In genomic region chr5:138874241-138874640, GRCh38 we compare ENCODE assay signal across 16 cellular contexts. TPM values are rescaled to one million over a fixed set of nuclear protein-coding genes. Genes with fewer than 3 reads are reported as not detected.
DNase-seq lines count a peak whose midpoint lies in the region; ATAC-seq and TF ChIP-seq lines count a peak whose summit lies in the region.
"Had no signal": no experiment of that assay in that cellular context is flagged by ENCODE, and none has a peak within 500 bp of the region (broad histone marks: within the 10 kb centered on the region; RNA-seq: fewer than 3 reads in every experiment).

No MANE protein-coding gene starts in this region.

- H3K27ac ChIP-seq in left ventricle myocardium inferior (replicated peaks) (no peak overlapping the region), caudate nucleus (ENCODE audit: low read depth, low read length) (peak overlapping the region; percentile 93)
- H3K27ac ChIP-seq: A549 had no signal

- no peaks in the 10 kb centered on the region for H3K27me3 ChIP-seq in left ventricle myocardium inferior (ENCODE audit: low read depth)
- H3K27me3 ChIP-seq: transverse colon had no signal

- H3K27ac Mint-ChIP-seq in nephron, result peak overlapping the region; percentile 23 to 72 (median 36)
- H3K27ac Mint-ChIP-seq: activated naive CD4-positive, alpha-beta T cell treated with anti-CD3 and anti-CD28 coated beads, Interleukin-2, amount 50 U/mL, for 72 hours had no signal

- peaks cover 66% of the 10 kb centered on the region for H3K4me1 Mint-ChIP-seq in nephron
- peaks cover 12% of the 10 kb centered on the region for H3K4me1 Mint-ChIP-seq in activated T-cell treated with anti-CD3 and anti-CD28 coated beads, Interleukin-2, amount 50 U/mL, for 4 hours (ENCODE audit: low read depth)

- no peak overlapping the region for H3K4me3 ChIP-seq in left ventricle myocardium inferior
- no peak overlapping the region for H3K4me3 ChIP-seq in lower leg skin (ENCODE audit: low read depth, poor library complexity, severe bottlenecking)
- H3K4me3 ChIP-seq: A549, K562 had no signal

- peak overlapping the region; percentile 30 to 68 (median 42) for H3K4me3 Mint-ChIP-seq in nephron
- H3K4me3 Mint-ChIP-seq in activated T-cell treated with anti-CD3 and anti-CD28 coated beads, Interleukin-2, amount 50 U/mL, for 4 hours, result no peak overlapping the region

- peaks cover 15% of the 10 kb centered on the region for H3K36me3 Mint-ChIP-seq in nephron (ENCODE audit: low read depth)
- H3K36me3 Mint-ChIP-seq in activated T-cell treated with anti-CD3 and anti-CD28 coated beads, Interleukin-2, amount 50 U/mL, for 4 hours (ENCODE audit: insufficient read depth), result no peaks in the 10 kb centered on the region
- H3K36me3 Mint-ChIP-seq: activated naive CD4-positive, alpha-beta T cell treated with anti-CD3 and anti-CD28 coated beads, Interleukin-2, amount 50 U/mL, for 72 hours had no signal

- DNase-seq in left ventricle myocardium superior, result no peak
- no peak for DNase-seq in left ventricle myocardium inferior
- peak in 40 of 61 donors; percentile 5 to 63 (median 41) for DNase-seq in caudate nucleus (lab: John Stamatoyannopoulos, UW)
- no peak for DNase-seq in RPMI8226
- DNase-seq in lower leg skin (ENCODE audit: low spot score in 2 of 2), result no peak
- DNase-seq in activated T-cell treated with anti-CD3 and anti-CD28 coated beads, Interleukin-2, amount 50 U/mL, for 4 hours, result no peak
- DNase-seq: activated CD8-positive, alpha-beta memory T cell treated with anti-CD3 and anti-CD28 coated beads for 24 hours; mesendoderm; NCI-H2029 treated with DMSO at 0.1 percent for 48 hours; transverse colon had no signal

- TF ChIP-seq CTCF in left ventricle myocardium inferior (IDR thresholded peaks at IDR 0.05; ENCODE audit: borderline replicate concordance) (no peak), nephron (IDR thresholded peaks at IDR 0.05; ENCODE audit: unreplicated experiment in 3 of 3) (no peak), lower leg skin (IDR thresholded peaks at IDR 0.05) (no peak)

- no peaks in the 10 kb centered on the region for H3K27me3 Mint-ChIP-seq in nephron (ENCODE audit: low read depth)
- H3K27me3 Mint-ChIP-seq in activated T-cell treated with anti-CD3 and anti-CD28 coated beads, Interleukin-2, amount 50 U/mL, for 4 hours (ENCODE audit: low read depth), result peaks cover 10% of the 10 kb centered on the region

- ATAC-seq in left ventricle myocardium superior, result peak; percentile 11
- ATAC-seq in HG03139 (IDR thresholded peaks at IDR 0.05; ENCODE audit: unreplicated experiment), result no peak
- no peak for ATAC-seq in activated T-cell treated with anti-CD3 and anti-CD28 coated beads, Interleukin-2, amount 50 U/mL, for 4 hours
- ATAC-seq: A549; activated naive CD4-positive, alpha-beta T cell treated with anti-CD3 and anti-CD28 coated beads, Interleukin-2, amount 50 U/mL, for 72 hours; K562; sciatic nerve had no signal

- H3K4me1 ChIP-seq in left ventricle myocardium inferior, result peaks cover 85% of the 10 kb centered on the region

- peaks cover 4% of the 10 kb centered on the region for H3K9me3 ChIP-seq in left ventricle myocardium inferior (replicated peaks)
- H3K9me3 ChIP-seq: A549, transverse colon had no signal

- intact Hi-C loops in left ventricle myocardium superior (cut with micrococcal nuclease), result no loop called here
- intact Hi-C loops in left ventricle myocardium inferior (cut with micrococcal nuclease), result no loop called here
- intact Hi-C loops in lower leg skin (cut with DNase I; ENCODE audit: low total_unique reads), result no loop called here

- 41 to 58% methylated on average over 6 of the region's 6 CpGs for WGBS in lower leg skin, 2 donors

- H3K36me3 ChIP-seq in left ventricle myocardium inferior, result no peaks in the 10 kb centered on the region
- H3K36me3 ChIP-seq: transverse colon had no signal

- TF ChIP-seq POLR2A in lower leg skin (IDR thresholded peaks at IDR 0.05), result no peak

- H3K9me3 Mint-ChIP-seq in nephron, result no peaks in the 10 kb centered on the region
- no peaks in the 10 kb centered on the region for H3K9me3 Mint-ChIP-seq in activated T-cell treated with anti-CD3 and anti-CD28 coated beads, Interleukin-2, amount 50 U/mL, for 4 hours
- H3K9me3 Mint-ChIP-seq: activated naive CD4-positive, alpha-beta T cell treated with anti-CD3 and anti-CD28 coated beads, Interleukin-2, amount 50 U/mL, for 72 hours had no signal

RNA-seq across cellular contexts. Expression of gene LRRTM2, which starts 0.9 kb away (rescaled TPM):
- total RNA-seq in left ventricle myocardium superior (0.12 TPM), left ventricle myocardium inferior (not detected), lower leg skin (under 1 TPM in 3 of 4 donors, not detected in 1; 0.13 to 0.20 (median 0.16) TPM)
- total RNA-seq in activated T-cell treated with anti-CD3 and anti-CD28 coated beads, Interleukin-2, amount 50 U/mL, for 4 hours, result under 1 TPM; 0.05 to 0.33 (median 0.20) TPM

Comparison
In these comparisons a context has a peak if more than half of its experiments do, and no peak if none do; other contexts are left out.
1. DNase-seq: peak in caudate nucleus (40 of 61); none in left ventricle myocardium superior (single experiment), left ventricle myocardium inferior (single experiment), RPMI8226 (single experiment), lower leg skin (0 of 2) and activated T-cell treated with anti-CD3 and anti-CD28 coated beads, Interleukin-2, amount 50 U/mL, for 4 hours (single experiment).